Comparison of ENCODE assay signal across 19 cellular contexts in genomic region chr18:45139478-45139877, GRCh38.
DNase-seq lines count a peak whose midpoint lies in the region; ATAC-seq, FAIRE-seq and TF ChIP-seq lines count a peak whose summit lies in the region.
"Had no signal": no experiment of that assay in that cellular context is flagged by ENCODE, and none has a peak within 500 bp of the region (broad histone marks: within the 10 kb centered on the region; RNA-seq: fewer than 3 reads in every experiment).

No MANE protein-coding gene starts in this region.

- H3K9me3 ChIP-seq in GM12878 (replicated peaks; ENCODE audit: control insufficient read depth, insufficient read depth, low read length): no peaks in the 10 kb centered on the region; the same call in 2 of the 3 replicates
- H3K9me3 ChIP-seq: A549, Caco-2 had no signal

- POLR2A ChIA-PET in GM12878 (lab: Charles Lee): no interaction called here

- no peak overlapping the region for H3K4me3 ChIP-seq in GM12878
- H3K4me3 ChIP-seq: A549, GM23338 had no signal

- no peak for TF ChIP-seq EP300 in GM12878 (IDR thresholded peaks at IDR 0.05; ENCODE audit: borderline replicate concordance in 1 of 2, control insufficient read depth in 1 of 2, low read depth in 2 of 2, low read length in 2 of 2)

- H3K4me3 Mint-ChIP-seq in natural killer cell (peak overlapping the region; percentile 35), memory B cell (no peak overlapping the region)
- H3K4me3 Mint-ChIP-seq in natural killer cell treated with Interleukin-12 subunit alpha and Interleukin-12 subunit beta and Interleukin-15 and Interleukin-18, amount 100 ng/mL, for 72 hours: no peak overlapping the region
- no peak overlapping the region for H3K4me3 Mint-ChIP-seq in stimulated activated memory B cell treated with anti-CD40 and anti-IgM and Interleukin-4, amounts not matched to agents 10 μg/mL and 1 μg/mL and 100 μg/mL, for 72 hours
- H3K4me3 Mint-ChIP-seq: CD4-positive, alpha-beta T cell; GM23338 had no signal

- no TSS peak for BruUV-seq in GM12878 (replicated peaks; lab: Mats Ljungman, UMichigan)

- no peak for FAIRE-seq in GM12878 (lab: Jason Lieb, UNC)
- FAIRE-seq: A549, D721Med, G401.6, H54 had no signal

- peaks cover 33 to 40% of the 10 kb centered on the region in 2 donors for H3K4me1 Mint-ChIP-seq in natural killer cell
- H3K4me1 Mint-ChIP-seq in natural killer cell treated with Interleukin-12 subunit alpha and Interleukin-12 subunit beta and Interleukin-15 and Interleukin-18, amount 100 ng/mL, for 72 hours (ENCODE audit: low read depth in 2 of 2): peaks cover 28 to 36% of the 10 kb centered on the region in 2 donors
- peaks cover 24% of the 10 kb centered on the region for H3K4me1 Mint-ChIP-seq in memory B cell
- peaks cover 47% of the 10 kb centered on the region for H3K4me1 Mint-ChIP-seq in stimulated activated memory B cell treated with anti-CD40 and anti-IgM and Interleukin-4, amounts not matched to agents 10 μg/mL and 1 μg/mL and 100 μg/mL, for 72 hours
- H3K4me1 Mint-ChIP-seq: GM23338 had no signal

- TF ChIP-seq CTCF in natural killer cell (IDR thresholded peaks at IDR 0.05) (no peak), GM12878 (IDR thresholded peaks at IDR 0.05 in 2 of 3, conservative IDR thresholded peaks at IDR 0.05 in 1 of 3; ENCODE audit: control insufficient read depth in 2 of 3, extremely low read depth in 1 of 3, insufficient read depth in 1 of 3, low read depth in 3 of 3, low read length in 3 of 3) (no peak)

- H3K27me3 Mint-ChIP-seq in natural killer cell (ENCODE audit: low read depth in 2 of 2) (peaks cover 4 to 10% of the 10 kb centered on the region in 2 donors), memory B cell (no peaks in the 10 kb centered on the region)
- peaks cover 8% of the 10 kb centered on the region in 2 donors for H3K27me3 Mint-ChIP-seq in natural killer cell treated with Interleukin-12 subunit alpha and Interleukin-12 subunit beta and Interleukin-15 and Interleukin-18, amount 100 ng/mL, for 72 hours
- H3K27me3 Mint-ChIP-seq in stimulated activated memory B cell treated with anti-CD40 and anti-IgM and Interleukin-4, amounts not matched to agents 10 μg/mL and 1 μg/mL and 100 μg/mL, for 72 hours: no peaks in the 10 kb centered on the region
- H3K27me3 Mint-ChIP-seq: CD4-positive, alpha-beta T cell had no signal

- peaks cover 6% of the 10 kb centered on the region; the same call in 1 of the 2 replicates for H3K4me1 ChIP-seq in GM12878 (ENCODE audit: control insufficient read depth, insufficient read depth, low read length)
- H3K4me1 ChIP-seq: A549, Caco-2 had no signal

- intact Hi-C loops in natural killer cell (cut with micrococcal nuclease): no loop called here
- intact Hi-C loops in GM12878 (cut with micrococcal nuclease; ENCODE audit: unreplicated experiment): no loop called here

- peaks cover 7% of the 10 kb centered on the region for H3K36me3 Mint-ChIP-seq in natural killer cell
- peaks cover 16% of the 10 kb centered on the region for H3K36me3 Mint-ChIP-seq in natural killer cell treated with Interleukin-12 subunit alpha and Interleukin-12 subunit beta and Interleukin-15 and Interleukin-18, amount 100 ng/mL, for 72 hours
- H3K36me3 Mint-ChIP-seq in memory B cell: peaks cover 3% of the 10 kb centered on the region
- H3K36me3 Mint-ChIP-seq in stimulated activated memory B cell treated with anti-CD40 and anti-IgM and Interleukin-4, amounts not matched to agents 10 μg/mL and 1 μg/mL and 100 μg/mL, for 72 hours: peaks cover 8% of the 10 kb centered on the region

- TF ChIP-seq POLR2A in GM12878 (IDR thresholded peaks at IDR 0.05; ENCODE audit: low read depth, low read length): no peak

- no peaks in the 10 kb centered on the region for H3K36me3 ChIP-seq in GM12878 (ENCODE audit: control insufficient read depth in 2 of 2, insufficient read depth in 2 of 2, low read length in 1 of 2)

- H2AFZ ChIP-seq in GM12878 (ENCODE audit: control insufficient read depth, low read depth, low read length): no peak overlapping the region
- H2AFZ ChIP-seq: GM23338 had no signal

- H3K9me3 Mint-ChIP-seq in natural killer cell: no peaks in the 10 kb centered on the region
- no peaks in the 10 kb centered on the region for H3K9me3 Mint-ChIP-seq in natural killer cell treated with Interleukin-12 subunit alpha and Interleukin-12 subunit beta and Interleukin-15 and Interleukin-18, amount 100 ng/mL, for 72 hours
- H3K9me3 Mint-ChIP-seq in memory B cell: peaks cover 7% of the 10 kb centered on the region
- peaks cover 10% of the 10 kb centered on the region for H3K9me3 Mint-ChIP-seq in stimulated activated memory B cell treated with anti-CD40 and anti-IgM and Interleukin-4, amounts not matched to agents 10 μg/mL and 1 μg/mL and 100 μg/mL, for 72 hours
- H3K9me3 Mint-ChIP-seq: GM23338 had no signal

- no peaks in the 10 kb centered on the region for H3K27me3 ChIP-seq in GM12878 (replicated peaks in 1 of 2; ENCODE audit: control insufficient read depth in 2 of 2, insufficient read depth in 2 of 2, low read length in 1 of 2)

- H3K27ac ChIP-seq in GM12878 (ENCODE audit: control insufficient read depth, insufficient read depth): no peak overlapping the region
- H3K27ac ChIP-seq: 22Rv1, A549, C4-2B had no signal

- CTCF ChIA-PET in GM12878 (lab: Yijun Ruan, JAX): no interaction called here

- 36% methylated on average over 4 of the region's 4 CpGs for WGBS in GM12878 (ENCODE audit: insufficient coverage, insufficient replicate concordance, low lambda C conversion rate, missing lambda C conversion rate)

- SMC1A ChIA-PET in GM12878 (lab: Charles Lee; ENCODE audit: uncharacterized antibody, unreplicated experiment): interaction anchor here (1.7 kb wide), 1 partner anchor 35 kb away, joined by 6 read pairs; no protein-coding TSS in a partner anchor

- DNase-seq in natural killer cell: no peak
- no peak for DNase-seq in natural killer cell treated with Interleukin-12 subunit alpha and Interleukin-12 subunit beta and Interleukin-15 and Interleukin-18, amount 100 ng/mL, for 72 hours (ENCODE audit: low spot score)
- no peak for DNase-seq in GM12878 (ENCODE audit: low read depth, low spot score)
- DNase-seq in memory B cell (ENCODE audit: low spot score in 2 of 2): no peak
- no peak for DNase-seq in NCI-H1105 treated with DMSO at 0.1 percent for 48 hours (lab: John Stamatoyannopoulos, UW)
- DNase-seq: AML-193; Caco-2; CD4-positive, alpha-beta T cell; HCEC 1CT had no signal

- H4K20me1 ChIP-seq in GM12878 (ENCODE audit: control insufficient read depth, insufficient read depth): no peaks in the 10 kb centered on the region

- H3K9ac ChIP-seq in GM12878 (ENCODE audit: control insufficient read depth, insufficient read depth, low read length): no peak overlapping the region

- TF ChIP-seq RAD21 in GM12878 (IDR thresholded peaks at IDR 0.05; ENCODE audit: insufficient read depth, low read depth, low read length): no peak

- in situ Hi-C loops in GM12878 (cut with MboI): no loop called here

- no peaks in the 10 kb centered on the region for H3K79me2 ChIP-seq in GM12878 (ENCODE audit: control insufficient read depth, insufficient read depth, low read length)

- peak overlapping the region; percentile 10 to 25 for H3K27ac Mint-ChIP-seq in natural killer cell
- H3K27ac Mint-ChIP-seq in natural killer cell treated with Interleukin-12 subunit alpha and Interleukin-12 subunit beta and Interleukin-15 and Interleukin-18, amount 100 ng/mL, for 72 hours: peak overlapping the region in 1 of 2 donors; percentile 26
- H3K27ac Mint-ChIP-seq in memory B cell: peak overlapping the region; percentile 19
- peak overlapping the region; percentile 49 for H3K27ac Mint-ChIP-seq in stimulated activated memory B cell treated with anti-CD40 and anti-IgM and Interleukin-4, amounts not matched to agents 10 μg/mL and 1 μg/mL and 100 μg/mL, for 72 hours
- H3K27ac Mint-ChIP-seq: CD4-positive, alpha-beta T cell; GM23338 had no signal

- RAD21 ChIA-PET in GM12878 (lab: Charles Lee; ENCODE audit: unreplicated experiment): no interaction called here

- H3K4me2 ChIP-seq in GM12878 (ENCODE audit: control insufficient read depth, insufficient read depth): no peak overlapping the region
- H3K4me2 ChIP-seq: A549, GM23338 had no signal

- ATAC-seq in natural killer cell (peak; percentile 61 to 84 (median 65)), GM12878 (peak; percentile 34; the same call in 2 of the 3 replicates), memory B cell (ENCODE audit: low read depth) (peak; percentile 67), GM18511 (IDR thresholded peaks at IDR 0.05; ENCODE audit: unreplicated experiment) (no peak), GM18870 (IDR thresholded peaks at IDR 0.05; ENCODE audit: unreplicated experiment) (no peak)
- no peak for ATAC-seq in natural killer cell treated with Interleukin-12 subunit alpha and Interleukin-12 subunit beta and Interleukin-15 and Interleukin-18, amount 100 ng/mL, for 72 hours
- no peak for ATAC-seq in stimulated activated memory B cell treated with anti-CD40 and anti-IgM and Interleukin-4, amounts not matched to agents 10 μg/mL and 1 μg/mL and 100 μg/mL, for 72 hours
- ATAC-seq: A549, GM23338 had no signal

TF ChIP-seq in GM12878, 131 proteins besides CTCF, POLR2A, EP300 and RAD21 (continues in another document):
- TF ChIP-seq TARDBP (IDR thresholded peaks at IDR 0.05; ENCODE audit: borderline replicate concordance): no peak
- TF ChIP-seq TCF3 (IDR thresholded peaks at IDR 0.05; ENCODE audit: borderline replicate concordance, insufficient read depth, low read depth, low read length): no peak
- TF ChIP-seq MYB (IDR thresholded peaks at IDR 0.05; ENCODE audit: borderline replicate concordance, low read depth, low read length): no peak

Comparison
In these comparisons a context has a peak if more than half of its experiments do, and no peak if none do; other contexts are left out.
1. ATAC-seq: peak in natural killer cell (3 of 3), GM12878 (single experiment) and memory B cell (single experiment); none in natural killer cell treated with Interleukin-12 subunit alpha and Interleukin-12 subunit beta and Interleukin-15 and Interleukin-18, amount 100 ng/mL, for 72 hours (0 of 2), stimulated activated memory B cell treated with anti-CD40 and anti-IgM and Interleukin-4, amounts not matched to agents 10 μg/mL and 1 μg/mL and 100 μg/mL, for 72 hours (single experiment), GM18511 (single experiment) and GM18870 (single experiment).